26 cellular contexts compared by ENCODE assay signal in the genomic region with DNA sequence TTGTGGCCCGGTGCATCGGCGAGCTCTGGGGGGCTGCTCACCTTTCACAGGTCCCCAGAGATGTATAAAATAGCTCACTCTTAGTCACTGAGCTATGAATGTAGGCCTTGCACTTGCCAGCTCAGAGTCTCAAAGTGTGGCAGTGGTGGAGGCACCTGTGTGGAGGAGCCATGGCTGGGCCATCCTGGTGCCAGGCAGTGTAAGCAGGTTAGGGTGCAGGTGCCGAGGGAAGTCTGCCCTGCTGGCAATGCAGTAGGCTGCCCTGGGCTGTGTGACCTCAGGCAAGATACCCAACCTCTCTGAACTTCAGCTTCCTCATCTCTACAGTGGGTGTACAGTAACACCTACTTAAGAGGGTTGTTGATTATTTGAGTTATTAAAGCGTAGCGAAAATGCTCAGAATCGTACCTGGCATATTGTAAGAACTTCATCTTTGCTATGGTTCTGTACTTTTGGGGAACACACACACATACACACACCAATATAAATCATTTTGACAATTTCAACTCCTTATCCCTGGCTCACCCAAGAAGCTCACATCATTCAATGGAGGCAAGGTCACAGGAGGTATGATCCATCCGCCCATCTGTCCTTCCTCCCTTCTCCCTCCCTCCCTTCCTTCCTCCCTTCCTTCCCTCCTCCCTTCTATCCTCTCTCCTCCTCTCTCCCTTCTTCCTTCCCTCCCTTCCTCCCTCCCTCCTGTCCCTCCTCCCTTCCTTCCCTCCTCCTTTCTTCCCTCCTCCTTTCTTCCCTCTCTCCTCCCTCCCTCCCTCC.
DNase-seq lines count a peak whose midpoint lies in the region; ATAC-seq, FAIRE-seq and TF ChIP-seq lines count a peak whose summit lies in the region.
"Had no signal": no experiment of that assay in that cellular context is flagged by ENCODE, and none has a peak within 500 bp of the region (broad histone marks: within the 10 kb centered on the region; RNA-seq: fewer than 3 reads in every experiment).

No MANE protein-coding gene starts in this region.

- no peak overlapping the region for H3K27ac ChIP-seq in HEK293 (ENCODE audit: extremely low read depth, low read depth, low read length)
- no peak overlapping the region for H3K27ac ChIP-seq in K562 (ENCODE audit: extremely low read depth, low read depth, low read length)
- no peak overlapping the region for H3K27ac ChIP-seq in trophoblast cell (ENCODE audit: low read depth, low read length)
- H3K27ac ChIP-seq in tibial nerve: no peak overlapping the region
- H3K27ac ChIP-seq: 22Rv1 had no signal

- H3K79me2 ChIP-seq in K562 (ENCODE audit: control insufficient read depth, insufficient read depth, low read length) (no peaks in the 10 kb centered on the region), trophoblast cell (ENCODE audit: control insufficient read depth, insufficient read depth, low read length, poor library complexity) (peaks cover 2% of the 10 kb centered on the region)

- no peak overlapping the region for H3K23ac ChIP-seq in trophoblast cell (ENCODE audit: low read length)

- DNase-seq in NCI-H2171 treated with DMSO at 0.1 percent for 48 hours (lab: John Stamatoyannopoulos, UW) (peak; percentile 20), NCI-H2171 (lab: John Stamatoyannopoulos, UW) (no peak), K562 (ENCODE audit: extremely low read depth in 1 of 4, low spot score in 3 of 4) (no peak), trophoblast cell (no peak), tibial nerve (ENCODE audit: low spot score in 2 of 2) (no peak), BE2C (no peak)
- DNase-seq: ACHN; C1 segment of cervical spinal cord; CD8-positive, alpha-beta T cell; DND-41; GOT3; KBM-7; NCI-H1092 treated with DMSO at 0.1 percent for 48 hours; NCI-H1436 treated with DMSO at 0.1 percent for 48 hours; NCI-H1930; NCI-H345; NCI-H524; NCI-H774; OCI-M1 had no signal

- TF ChIP-seq EP300 in K562 (IDR thresholded peaks at IDR 0.05; ENCODE audit: low read length): no peak
- TF ChIP-seq EP300 in tibial nerve (IDR thresholded peaks at IDR 0.05): no peak

- peaks cover 20% of the 10 kb centered on the region for H3K79me1 ChIP-seq in trophoblast cell (ENCODE audit: low read length)

- H3K27me3 ChIP-seq in K562 (ENCODE audit: control insufficient read depth in 2 of 2, insufficient read depth in 2 of 2, low read length in 2 of 2) (peaks cover 9 to 49% of the 10 kb centered on the region in 2 experiments; a peak in 4 of 5 replicates), trophoblast cell (ENCODE audit: insufficient read depth, low read length) (no peaks in the 10 kb centered on the region), tibial nerve (no peaks in the 10 kb centered on the region), BE2C (no peaks in the 10 kb centered on the region)

- no peak overlapping the region for H3K18ac ChIP-seq in trophoblast cell (ENCODE audit: low read length)

- TF ChIP-seq CTCF in HEK293 (tag by site-specific recombination; IDR thresholded peaks at IDR 0.05): no peak
- TF ChIP-seq CTCF in K562 (IDR thresholded peaks at IDR 0.05 in 2 of 3, conservative IDR thresholded peaks at IDR 0.05 in 1 of 3; ENCODE audit: insufficient read depth in 2 of 3, low read depth in 1 of 3, low read length in 3 of 3): no peak
- TF ChIP-seq CTCF in tibial nerve (IDR thresholded peaks at IDR 0.05): no peak
- no peak for TF ChIP-seq CTCF in BE2C (IDR thresholded peaks at IDR 0.05; ENCODE audit: low read depth, low read length)

- no peak for FAIRE-seq in K562 (lab: Jason Lieb, UNC)
- FAIRE-seq: GM12878, RCC 7860 had no signal

- H3K4me3 ChIP-seq in HEK293 (ENCODE audit: low read depth, low read length) (no peak overlapping the region), K562 (no peak overlapping the region), trophoblast cell (ENCODE audit: low read depth, low read length) (no peak overlapping the region), tibial nerve (no peak overlapping the region), BE2C (ENCODE audit: low read depth, low read length) (no peak overlapping the region)
- H3K4me3 ChIP-seq: GM12878 had no signal

- H3K4me1 ChIP-seq in HEK293 (ENCODE audit: control insufficient read depth, insufficient read depth, low read length): no peaks in the 10 kb centered on the region
- no peaks in the 10 kb centered on the region; a peak in 2 of 5 replicates for H3K4me1 ChIP-seq in K562 (replicated peaks in 1 of 2; ENCODE audit: control insufficient read depth in 2 of 2, insufficient read depth in 2 of 2, low read length in 2 of 2)
- peaks cover 15 to 18% of the 10 kb centered on the region in 2 experiments for H3K4me1 ChIP-seq in trophoblast cell (ENCODE audit: control insufficient read depth in 1 of 2, insufficient read depth in 2 of 2, low read length in 2 of 2)
- H3K4me1 ChIP-seq in tibial nerve: no peaks in the 10 kb centered on the region
- no peaks in the 10 kb centered on the region for H3K4me1 ChIP-seq in BE2C

- no peak overlapping the region for H2BK5ac ChIP-seq in trophoblast cell (ENCODE audit: low read depth, low read length, poor library complexity)

- no peak overlapping the region for H3K9ac ChIP-seq in K562 (ENCODE audit: insufficient read depth in 1 of 2, low read depth in 2 of 2, low read length in 2 of 2)
- H3K9ac ChIP-seq in trophoblast cell (ENCODE audit: low read length): no peak overlapping the region

- H3K4me2 ChIP-seq in K562 (ENCODE audit: insufficient read depth, low read length): no peak overlapping the region
- no peak overlapping the region for H3K4me2 ChIP-seq in trophoblast cell (ENCODE audit: low read length)

- H3K14ac ChIP-seq in trophoblast cell (ENCODE audit: low read length): no peak overlapping the region

- peak overlapping the region; percentile 57 for H2AK5ac ChIP-seq in trophoblast cell (ENCODE audit: low read length)

- no peak overlapping the region for H4K12ac ChIP-seq in trophoblast cell (ENCODE audit: low read depth, low read length)

- H2AFZ ChIP-seq in K562 (ENCODE audit: low read depth, low read length): no peak overlapping the region
- no peak overlapping the region for H2AFZ ChIP-seq in trophoblast cell (ENCODE audit: insufficient read depth, low read length, poor library complexity)

- H2BK12ac ChIP-seq in trophoblast cell (ENCODE audit: low read length): no peak overlapping the region

- H4K8ac ChIP-seq in trophoblast cell (ENCODE audit: low read depth, low read length): no peak overlapping the region

- ATAC-seq in K562 (no peak), HG02840 (IDR thresholded peaks at IDR 0.05; ENCODE audit: low FRiP score, unreplicated experiment) (no peak)
- ATAC-seq: CD8-positive, alpha-beta T cell; GM12878; HCT116; Right ventricle myocardium inferior had no signal

- TF ChIP-seq RAD21 in K562 (CRISPR knock-in tag; conservative IDR thresholded peaks at IDR 0.05 in 1 of 2, IDR thresholded peaks at IDR 0.05 in 1 of 2): no peak

- H3K4ac ChIP-seq in trophoblast cell (ENCODE audit: low read depth, low read length): no peak overlapping the region

- no peak overlapping the region for H2BK120ac ChIP-seq in trophoblast cell (ENCODE audit: insufficient read depth, low read length, poor library complexity)

- WGBS in K562 (ENCODE audit: insufficient coverage, low coverage, missing lambda C conversion rate): 2% methylated on average over 7 of the region's 8 CpGs
- no CpG with 5 or more reads among the region's 8 CpGs for WGBS in trophoblast cell (ENCODE audit: extremely low coverage, insufficient coverage, insufficient read length)
- WGBS in tibial nerve, 2 donors: 87 to 93% methylated on average over 8 of the region's 8 CpGs

- H3K36me3 ChIP-seq in HEK293 (ENCODE audit: control insufficient read depth in 2 of 2, insufficient read depth in 1 of 2, low read length in 2 of 2) (no peaks in the 10 kb centered on the region), K562 (ENCODE audit: control insufficient read depth, insufficient read depth, low read length) (no peaks in the 10 kb centered on the region), trophoblast cell (ENCODE audit: control insufficient read depth in 1 of 2, insufficient read depth in 2 of 2, low read length in 2 of 2) (no peaks in the 10 kb centered on the region), tibial nerve (no peaks in the 10 kb centered on the region), BE2C (no peaks in the 10 kb centered on the region)

- TF ChIP-seq POLR2A in K562 (conservative IDR thresholded peaks at IDR 0.05): no peak
- no peak for TF ChIP-seq POLR2A in tibial nerve (IDR thresholded peaks at IDR 0.05)

- H4K20me1 ChIP-seq in K562 (replicated peaks; ENCODE audit: control insufficient read depth, insufficient read depth, low read length): no peaks in the 10 kb centered on the region

- intact Hi-C loops in K562 (cut with micrococcal nuclease): no loop called here

- H4K91ac ChIP-seq in trophoblast cell (ENCODE audit: low read depth, low read length): peak overlapping the region; percentile 66

- no peaks in the 10 kb centered on the region for H3K9me1 ChIP-seq in K562 (ENCODE audit: control insufficient read depth, insufficient read depth, low read length)

- CTCF ChIA-PET in HEK293 (lab: Yijun Ruan, JAX): interaction anchor here (0.6 kb wide), 2 partner anchors 129 to 376 kb away, joined by 3 read pairs; no protein-coding TSS in a partner anchor
- CTCF ChIA-PET in K562 (lab: Yijun Ruan, JAX; ENCODE audit: low intra/inter-chr PET ratio): no interaction called here

- POLR2A ChIA-PET in HEK293 (lab: Yijun Ruan, JAX) (no interaction called here), K562 (lab: Yijun Ruan, JAX) (interaction anchor here (0.7 to 0.9 kb wide), 2 partner anchors 15 to 32 kb away, joined by 3 to 4 read pairs; no protein-coding TSS in a partner anchor)

- no TSS peak for BruUV-seq in K562 (replicated peaks; lab: Mats Ljungman, UMichigan)

- H3K9me3 ChIP-seq in HEK293 (ENCODE audit: control insufficient read depth, insufficient read depth, low read depth, low read length) (no peaks in the 10 kb centered on the region), K562 (replicated peaks; ENCODE audit: control insufficient read depth, insufficient read depth, low read depth, low read length) (no peaks in the 10 kb centered on the region; the same call in 1 of the 2 replicates), trophoblast cell (ENCODE audit: insufficient read depth, low read depth, low read length) (peaks cover 6% of the 10 kb centered on the region), tibial nerve (no peaks in the 10 kb centered on the region), BE2C (no peaks in the 10 kb centered on the region)

- in situ Hi-C loops in K562 (cut with MboI): no loop called here

TF ChIP-seq in HEK293, 187 proteins besides CTCF, POLR2A, EP300 and RAD21 (continues in another document):
- TF ChIP-seq ZFP3 (tag by site-specific recombination; IDR thresholded peaks at IDR 0.05; ENCODE audit: low read depth) (no peak), ZNF561 (tag by site-specific recombination; IDR thresholded peaks at IDR 0.05; ENCODE audit: borderline replicate concordance) (no peak), ZNF571 (tag by site-specific recombination; IDR thresholded peaks at IDR 0.05) (no peak)
